19 cellular contexts compared by ENCODE assay signal in genomic region chr16:85346404-85347212, GRCh38.
"Had no signal": no experiment of that assay in that cellular context is flagged by ENCODE, and none has a peak within 500 bp of the region (broad histone marks: within the 10 kb centered on the region; RNA-seq: fewer than 3 reads in every experiment).

No MANE protein-coding gene starts in this region.

- DNase-seq: activated CD4-positive, alpha-beta T cell treated with anti-CD3 and anti-CD28 coated beads, Interleukin-2, amount 50 U/mL, for 4 hours; activated CD4-positive, CD25-positive, alpha-beta regulatory T cell treated with anti-CD3 and anti-CD28 coated beads, Interleukin-2, amount 50 U/mL, for 72 hours; activated CD8-positive, alpha-beta T cell treated with anti-CD3 and anti-CD28 coated beads, Interleukin-2, amount 10 ng/mL, durations not matched to agents 7 days and 5 days; activated effector memory CD4-positive, alpha-beta T cell treated with Interleukin-2 at 50 U/mL for 16 hours; activated naive CD4-positive, alpha-beta T cell treated with Interleukin-2 at 50 U/mL for 16 hours; activated T-cell treated with anti-CD3 and anti-CD28 coated beads, Interleukin-2, amount 50 U/mL, for 24 hours; brain microvascular endothelial cell; MG63; NCI-H1417 treated with DMSO at 0.1 percent for 48 hours; NCI-H2029; NCI-H510A treated with DMSO at 0.1 percent for 48 hours; PC-3; SIG-M5; T-helper 17 cell; T-helper 9 cell had no signal

- FAIRE-seq: RCC 7860 had no signal

- ATAC-seq: activated CD8-positive, alpha-beta T cell treated with anti-CD3 and anti-CD28 coated beads, Interleukin-2, amount 10 ng/mL, durations not matched to agents 7 days and 5 days; PC-3; T-helper 17 cell had no signal

- H3K27ac Mint-ChIP-seq: activated CD8-positive, alpha-beta T cell treated with anti-CD3 and anti-CD28 coated beads, Interleukin-2, amount 10 ng/mL, durations not matched to agents 7 days and 5 days; activated naive CD8-positive, alpha-beta T cell; activated T-cell treated with anti-CD3 and anti-CD28 coated beads, Interleukin-2, amount 50 U/mL, for 24 hours; activated T-helper 1 cell treated with anti-CD3 and anti-CD28 coated beads, Interleukin-12 subunit alpha, Interleukin-12 subunit beta, Interleukin-2, Interleukin-4 antibody, amounts not matched to agents 30 ng/mL and 10 ng/mL and 1 ng/mL, durations not matched to agents 14 hours and 24 hours and 36 hours; T-helper 17 cell; WTC11 had no signal

- H3K27me3 Mint-ChIP-seq: activated naive CD8-positive, alpha-beta T cell; activated T-cell treated with anti-CD3 and anti-CD28 coated beads, Interleukin-2, amount 50 U/mL, for 24 hours had no signal

- H3K9me3 Mint-ChIP-seq: activated T-cell treated with anti-CD3 and anti-CD28 coated beads, Interleukin-2, amount 50 U/mL, for 24 hours; activated T-helper 1 cell treated with anti-CD3 and anti-CD28 coated beads, Interleukin-12 subunit alpha, Interleukin-12 subunit beta, Interleukin-2, Interleukin-4 antibody, amounts not matched to agents 30 ng/mL and 10 ng/mL and 1 ng/mL, durations not matched to agents 14 hours and 24 hours and 36 hours had no signal

- H3K4me3 Mint-ChIP-seq: activated CD8-positive, alpha-beta T cell treated with anti-CD3 and anti-CD28 coated beads, Interleukin-2, amount 10 ng/mL, durations not matched to agents 7 days and 5 days; activated naive CD8-positive, alpha-beta T cell; activated T-cell treated with anti-CD3 and anti-CD28 coated beads, Interleukin-2, amount 50 U/mL, for 24 hours; activated T-helper 1 cell treated with anti-CD3 and anti-CD28 coated beads, Interleukin-12 subunit alpha, Interleukin-12 subunit beta, Interleukin-2, Interleukin-4 antibody, amounts not matched to agents 30 ng/mL and 10 ng/mL and 1 ng/mL, durations not matched to agents 14 hours and 24 hours and 36 hours; T-helper 17 cell; WTC11 had no signal

- H3K4me3 ChIP-seq: MG63 had no signal

- H3K27ac ChIP-seq: brain microvascular endothelial cell had no signal

- H3K27me3 ChIP-seq: brain microvascular endothelial cell, MG63 had no signal

- H3K36me3 Mint-ChIP-seq: activated naive CD8-positive, alpha-beta T cell; WTC11 had no signal

- H3K9me3 ChIP-seq: MG63 had no signal

- H3K36me3 ChIP-seq: brain microvascular endothelial cell, MG63 had no signal
